In the genomic region with DNA sequence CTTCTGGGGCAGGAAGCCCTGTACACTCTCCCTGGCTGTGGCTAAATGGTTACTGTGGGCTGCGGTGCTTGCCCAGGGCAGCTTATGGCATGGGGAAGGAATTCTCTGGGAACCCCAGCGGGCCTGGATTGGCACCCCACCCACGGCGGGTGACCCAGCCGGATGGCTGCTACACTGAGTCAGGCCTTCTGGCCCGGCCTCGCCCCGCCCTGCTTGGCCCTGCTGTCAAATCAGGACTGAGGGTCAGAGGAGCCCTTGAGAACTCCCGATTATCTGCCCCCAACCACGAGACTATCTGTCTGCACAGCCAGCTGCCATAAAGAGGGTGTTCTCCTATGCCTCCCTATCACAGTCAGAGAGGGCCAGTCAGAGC, we compare ENCODE assay signal across 12 cellular contexts. TPM values are rescaled to one million over a fixed set of nuclear protein-coding genes. Genes with fewer than 3 reads are reported as not detected.
DNase-seq lines count a peak whose midpoint lies in the region; ATAC-seq and TF ChIP-seq lines count a peak whose summit lies in the region.
"Had no signal": no experiment of that assay in that cellular context is flagged by ENCODE, and none has a peak within 500 bp of the region (broad histone marks: within the 10 kb centered on the region; RNA-seq: fewer than 3 reads in every experiment).

No MANE protein-coding gene starts in this region.

- H3K4me3 ChIP-seq in transverse colon (no peak overlapping the region), left lung (no peak overlapping the region)

- peak overlapping the region in 2 of 4 donors; percentile 22 to 43 for H3K27ac ChIP-seq in transverse colon
- no peak overlapping the region for H3K27ac ChIP-seq in left lung

- ATAC-seq in left lung = no peak
- ATAC-seq: stimulated activated effector memory CD8-positive, alpha-beta T cell treated with anti-CD3 and anti-CD28 coated beads, Interleukin-12 subunit alpha, Interleukin-12 subunit beta, amount 100 ng/mL, for 72 hours; T-cell had no signal

- H3K4me1 ChIP-seq in transverse colon = peaks cover under 1 to 20% (median 13%) of the 10 kb centered on the region in 4 donors
- H3K4me1 ChIP-seq in left lung = peaks cover 0 to 8% of the 10 kb centered on the region in 2 donors

- H3K36me3 ChIP-seq in transverse colon (no peaks in the 10 kb centered on the region), left lung (no peaks in the 10 kb centered on the region)

- TF ChIP-seq POLR2A in transverse colon (IDR thresholded peaks at IDR 0.05) = no peak

- no peak for TF ChIP-seq EP300 in transverse colon (IDR thresholded peaks at IDR 0.05; ENCODE audit: low read depth)

- WGBS in transverse colon (ENCODE audit: low coverage in 1 of 2), 2 donors = 85% methylated on average over 9 of the region's 10 CpGs; no CpG with 5 or more reads in 1 of the 2 donors

- TF ChIP-seq CTCF in transverse colon (IDR thresholded peaks at IDR 0.05) = no peak
- no peak for TF ChIP-seq CTCF in left lung (IDR thresholded peaks at IDR 0.05)

- H3K9me3 ChIP-seq in transverse colon = no peaks in the 10 kb centered on the region
- H3K9me3 ChIP-seq in left lung = no peaks in the 10 kb centered on the region

- peak; percentile 84 for DNase-seq in HK-2 (ENCODE audit: unreplicated experiment)
- DNase-seq in amniotic epithelial cell (ENCODE audit: low read depth) = peak; percentile 61
- peak; percentile 86 for DNase-seq in glomerular visceral epithelial cell (ENCODE audit: extremely low spot score)
- DNase-seq in transverse colon = peak; percentile 35
- no peak for DNase-seq in NCI-H1092 treated with DMSO at 0.1 percent for 48 hours (lab: John Stamatoyannopoulos, UW)
- DNase-seq in activated T-cell treated with anti-CD3 and anti-CD28 coated beads for 4 hours = no peak
- no peak for DNase-seq in left lung
- DNase-seq: DMS79, hippocampal formation, NCI-H510A treated with DMSO at 0.1 percent for 48 hours, T-cell had no signal

- H3K27me3 ChIP-seq in transverse colon (no peaks in the 10 kb centered on the region), left lung (no peaks in the 10 kb centered on the region)

- intact Hi-C loops in transverse colon (cut with DNase I; ENCODE audit: low total_unique reads) = no loop called here
- intact Hi-C loops in left lung (cut with DNase I) = no loop called here

- in situ Hi-C loops in transverse colon (cut with MboI; ENCODE audit: low pct_ligation_motif_present in 1 of 4, low pct_unique_long_range_greater_than_20kb in 1 of 4, low sequenced_read_pairs in 3 of 4) = no loop called here

RNA-seq across cellular contexts. Expression of gene ITPR3, which starts 7.3 kb away (rescaled TPM):
- total RNA-seq in transverse colon (100 to 1,000 TPM; 105 to 262 (median 124) TPM), left lung (100 to 1,000 TPM; 107 to 147 TPM)

RNA-seq across cellular contexts. Expression of gene BAK1, which starts 33.7 kb away (rescaled TPM):
- 100 to 1,000 TPM in 1 of 4 donors, 10 to 100 TPM in 3; 52.2 to 134 (median 59.5) TPM for total RNA-seq in transverse colon
- total RNA-seq in left lung = 10 to 100 TPM; 26.5 to 27.0 TPM

Comparison
In these comparisons a context has a peak if more than half of its experiments do, and no peak if none do; other contexts are left out.
1. DNase-seq: peak in HK-2 (single experiment), amniotic epithelial cell (single experiment), glomerular visceral epithelial cell (single experiment) and transverse colon (single experiment); none in NCI-H1092 treated with DMSO at 0.1 percent for 48 hours (single experiment), activated T-cell treated with anti-CD3 and anti-CD28 coated beads for 4 hours (single experiment) and left lung (0 of 2).